In the genomic region with DNA sequence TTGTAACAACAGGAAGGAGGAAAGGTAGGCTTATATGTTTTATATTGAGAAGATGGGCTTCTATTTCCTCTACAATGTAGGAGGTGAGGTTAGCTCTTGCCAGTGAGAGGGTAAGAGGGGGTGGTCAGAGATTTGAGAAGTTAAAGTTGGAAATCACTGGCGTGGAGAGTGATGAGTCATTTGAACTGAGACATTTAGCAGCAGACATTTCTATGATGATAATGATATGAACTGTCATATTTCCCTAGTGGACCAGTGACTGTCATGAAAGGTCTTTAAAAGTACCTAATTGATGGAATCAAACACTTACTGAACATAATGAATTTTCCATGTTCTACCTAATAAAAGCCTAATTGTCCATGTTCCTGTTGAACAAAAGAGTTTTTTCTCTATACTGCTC, we compare ENCODE assay signal across 22 cellular contexts.
A peak's percentile ranks its signal among the peaks of the same experiment; 100 is the strongest.
DNase-seq lines count a peak whose midpoint lies in the region; ATAC-seq, FAIRE-seq and TF ChIP-seq lines count a peak whose summit lies in the region.
"Had no signal": no experiment of that assay in that cellular context is flagged by ENCODE, and none has a peak within 500 bp of the region (broad histone marks: within the 10 kb centered on the region; RNA-seq: fewer than 3 reads in every experiment).

No MANE protein-coding gene starts in this region.

- H3K9me3 Mint-ChIP-seq in activated naive CD4-positive, alpha-beta T cell treated with anti-CD3 and anti-CD28 coated beads, Interleukin-2, amount 50 U/mL, for 72 hours: peaks cover 11 to 21% of the 10 kb centered on the region in 2 donors
- H3K9me3 Mint-ChIP-seq in stimulated activated naive B cell treated with anti-CD40 and anti-IgM and Interleukin-4, amounts not matched to agents 10 μg/mL and 1 μg/mL and 100 μg/mL, for 72 hours: peaks cover 16 to 26% of the 10 kb centered on the region in 2 donors

- FAIRE-seq in frontal cortex (lab: Jason Lieb, UNC): no peak
- FAIRE-seq: endothelial cell of umbilical vein, GM19239 had no signal

- H3K27me3 Mint-ChIP-seq in stimulated activated naive B cell treated with anti-CD40 and anti-IgM and Interleukin-4, amounts not matched to agents 10 μg/mL and 1 μg/mL and 100 μg/mL, for 72 hours: peaks cover 5 to 10% of the 10 kb centered on the region in 2 donors
- H3K27me3 Mint-ChIP-seq: dendritic cell treated with granulocyte-macrophage colony-stimulating factor and Interleukin-4, amounts not matched to agents 40 ng/mL and 50 ng/mL, for 4 days had no signal

- peaks cover 8 to 13% of the 10 kb centered on the region in 2 donors for H3K4me1 Mint-ChIP-seq in stimulated activated naive B cell treated with anti-CD40 and anti-IgM and Interleukin-4, amounts not matched to agents 10 μg/mL and 1 μg/mL and 100 μg/mL, for 72 hours
- H3K4me1 Mint-ChIP-seq: CD4-positive, alpha-beta memory T cell; H9 had no signal

- H3K36me3 Mint-ChIP-seq in activated naive CD4-positive, alpha-beta T cell treated with anti-CD3 and anti-CD28 coated beads, Interleukin-2, amount 50 U/mL, for 72 hours: peaks cover 12 to 16% of the 10 kb centered on the region in 2 donors
- H3K36me3 Mint-ChIP-seq in stimulated activated naive B cell treated with anti-CD40 and anti-IgM and Interleukin-4, amounts not matched to agents 10 μg/mL and 1 μg/mL and 100 μg/mL, for 72 hours: peaks cover 11 to 26% of the 10 kb centered on the region in 2 donors

- no peak for TF ChIP-seq CTCF in choroid plexus epithelial cell (conservative IDR thresholded peaks at IDR 0.05; ENCODE audit: low read depth, low read length)

- no peak overlapping the region for H3K27ac Mint-ChIP-seq in activated naive CD4-positive, alpha-beta T cell treated with anti-CD3 and anti-CD28 coated beads, Interleukin-2, amount 50 U/mL, for 72 hours
- no peak overlapping the region for H3K27ac Mint-ChIP-seq in stimulated activated naive B cell treated with anti-CD40 and anti-IgM and Interleukin-4, amounts not matched to agents 10 μg/mL and 1 μg/mL and 100 μg/mL, for 72 hours
- H3K27ac Mint-ChIP-seq: CD4-positive, alpha-beta memory T cell; dendritic cell treated with granulocyte-macrophage colony-stimulating factor and Interleukin-4, amounts not matched to agents 40 ng/mL and 50 ng/mL, for 4 days; H9 had no signal

- ATAC-seq in activated naive CD4-positive, alpha-beta T cell treated with anti-CD3 and anti-CD28 coated beads, Interleukin-2, amount 50 U/mL, for 72 hours: peak; percentile 30 to 44
- peak; percentile 70 to 85 for ATAC-seq in stimulated activated naive B cell treated with anti-CD40 and anti-IgM and Interleukin-4, amounts not matched to agents 10 μg/mL and 1 μg/mL and 100 μg/mL, for 72 hours (replicated peaks)
- ATAC-seq in HG02852 (IDR thresholded peaks at IDR 0.05; ENCODE audit: unreplicated experiment): no peak

- no peak overlapping the region for H3K4me3 ChIP-seq in choroid plexus epithelial cell (ENCODE audit: low read depth, low read length)
- H3K4me3 ChIP-seq: stomach, upper lobe of left lung had no signal

- no peak overlapping the region for H3K4me3 Mint-ChIP-seq in stimulated activated naive B cell treated with anti-CD40 and anti-IgM and Interleukin-4, amounts not matched to agents 10 μg/mL and 1 μg/mL and 100 μg/mL, for 72 hours
- H3K4me3 Mint-ChIP-seq: CD4-positive, alpha-beta memory T cell; dendritic cell treated with granulocyte-macrophage colony-stimulating factor and Interleukin-4, amounts not matched to agents 40 ng/mL and 50 ng/mL, for 4 days; H9 had no signal

- DNase-seq in activated naive CD4-positive, alpha-beta T cell treated with anti-CD3 and anti-CD28 coated beads, Interleukin-2, amount 50 U/mL, for 72 hours (ENCODE audit: low spot score in 2 of 2): no peak
- no peak for DNase-seq in activated naive CD4-positive, alpha-beta T cell treated with anti-CD3 and anti-CD28 coated beads, Interleukin-2, amount 50 U/mL, for 16 hours
- DNase-seq in OCI-M1 (lab: John Stamatoyannopoulos, UW) (peak; percentile 32), choroid plexus epithelial cell (ENCODE audit: low read depth) (peak; percentile 30), frontal cortex (ENCODE audit: low spot score in 2 of 2) (no peak), NCI-H2081 treated with DMSO at 0.1 percent for 48 hours (lab: John Stamatoyannopoulos, UW) (no peak)
- no peak for DNase-seq in stimulated activated naive B cell treated with anti-CD40 and anti-IgM and Interleukin-4, amounts not matched to agents 10 μg/mL and 1 μg/mL and 100 μg/mL, for 72 hours
- DNase-seq: activated CD8-positive, alpha-beta memory T cell treated with anti-CD3 and anti-CD28 coated beads, Interleukin-2, amount 50 U/mL, for 48 hours; CD4-positive, alpha-beta memory T cell; DMS79 treated with DMSO at 0.1 percent for 48 hours; glutamatergic neuron; H9; NCI-H1105 treated with DMSO at 0.1 percent for 48 hours; NCI-H526; retina; stomach; T-helper 9 cell; upper lobe of left lung had no signal

Comparison
In these comparisons a context has a peak if more than half of its experiments do, and no peak if none do; other contexts are left out.
1. DNase-seq: peak in OCI-M1 (single experiment) and choroid plexus epithelial cell (single experiment); none in activated naive CD4-positive, alpha-beta T cell treated with anti-CD3 and anti-CD28 coated beads, Interleukin-2, amount 50 U/mL, for 72 hours (0 of 2), activated naive CD4-positive, alpha-beta T cell treated with anti-CD3 and anti-CD28 coated beads, Interleukin-2, amount 50 U/mL, for 16 hours (single experiment), stimulated activated naive B cell treated with anti-CD40 and anti-IgM and Interleukin-4, amounts not matched to agents 10 μg/mL and 1 μg/mL and 100 μg/mL, for 72 hours (single experiment), frontal cortex (0 of 2) and NCI-H2081 treated with DMSO at 0.1 percent for 48 hours (single experiment).